In the genomic region with DNA sequence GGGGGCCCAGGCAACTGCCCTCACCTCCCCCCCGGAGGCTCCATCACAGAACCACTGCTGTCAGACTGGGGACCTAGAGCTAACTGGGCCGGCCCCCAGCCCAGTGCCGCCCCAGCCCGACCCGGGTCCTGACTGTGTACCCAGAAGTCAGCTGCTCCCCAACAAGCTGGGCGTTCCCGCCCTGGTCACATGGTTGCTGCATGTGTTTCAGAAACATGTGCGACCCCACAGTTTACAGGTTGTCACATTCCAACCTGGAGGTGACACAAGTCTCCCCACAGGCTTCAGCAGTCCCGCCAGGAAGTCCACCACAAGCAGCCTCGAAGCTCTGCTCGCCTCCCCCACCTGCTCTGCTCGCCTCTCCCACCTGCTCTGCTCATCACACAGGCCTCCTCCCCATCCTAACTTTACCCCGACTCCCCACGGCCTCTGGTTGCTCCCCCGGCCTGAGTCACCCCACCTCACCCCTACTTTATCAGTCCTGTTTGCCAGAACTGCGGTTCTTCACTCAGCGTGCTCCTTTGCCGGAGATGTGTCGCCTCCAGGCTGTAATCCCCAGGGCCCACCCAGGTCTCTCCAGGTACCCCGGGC, we compare ENCODE assay signal across 8 cellular contexts. TPM values are rescaled to one million over a fixed set of nuclear protein-coding genes. Genes with fewer than 3 reads are reported as not detected.
DNase-seq lines count a peak whose midpoint lies in the region; ATAC-seq and TF ChIP-seq lines count a peak whose summit lies in the region.

No MANE protein-coding gene starts in this region.

- H3K4me3 ChIP-seq in MM.1S (ENCODE audit: low read length) (0 out of 2 replicates have a peak overlapping the region, but pooled peaks have one; percentile 20), duodenal mucosa (ENCODE audit: low read depth in 1 of 2, low read length in 2 of 2) (peak overlapping the region; percentile 35 to 48)

- H3K9me3 ChIP-seq in ES-I3 (ENCODE audit: control insufficient read depth, insufficient read depth, low read length) (no peaks in the 10 kb centered on the region), MM.1S (replicated peaks; ENCODE audit: insufficient read depth, low read length) (no peaks in the 10 kb centered on the region), duodenal mucosa (ENCODE audit: control insufficient read depth in 1 of 2, low read length in 2 of 2) (no peaks in the 10 kb centered on the region)

- no peak for DNase-seq in MM.1S
- peak; percentile 79 for DNase-seq in posterior vena cava (ENCODE audit: low spot score)
- no peak for DNase-seq in stimulated activated CD4-positive, alpha-beta T cell treated with anti-CD3 and anti-CD28 coated beads, Interleukin-2, amount 100 ng/mL, for 24 hours
- DNase-seq in DMS 273 treated with DMSO at 0.1 percent for 48 hours (lab: John Stamatoyannopoulos, UW): no peak
- no peak for DNase-seq in DMS79 (lab: John Stamatoyannopoulos, UW)

- intact Hi-C loops in posterior vena cava (cut with DNase I): no loop called here

- H3K79me2 ChIP-seq in MM.1S (ENCODE audit: low read length): 0 out of 2 replicates have a peak, but pooled peaks cover 6% of the 10 kb centered on the region

- no peak for ATAC-seq in GM18873 (IDR thresholded peaks at IDR 0.05; ENCODE audit: low FRiP score, unreplicated experiment)

- H3K9me2 ChIP-seq in MM.1S (replicated peaks; ENCODE audit: insufficient read depth, low read length): no peaks in the 10 kb centered on the region

- H3K27me3 ChIP-seq in MM.1S (replicated peaks; ENCODE audit: insufficient read depth, low read length): no peaks in the 10 kb centered on the region
- H3K27me3 ChIP-seq in duodenal mucosa (ENCODE audit: control insufficient read depth in 1 of 2, insufficient read depth in 2 of 2, low read length in 2 of 2): no peaks in the 10 kb centered on the region

- no peak overlapping the region for H3K27ac ChIP-seq in MM.1S (ENCODE audit: low read length)
- no peak overlapping the region for H3K27ac ChIP-seq in duodenal mucosa (ENCODE audit: low read depth, low read length)

- H3K36me3 ChIP-seq in ES-I3 (ENCODE audit: insufficient read depth, low read length) (peaks cover 13% of the 10 kb centered on the region; the same call in 1 of the 2 replicates), MM.1S (replicated peaks; ENCODE audit: insufficient read depth, low read length) (no peaks in the 10 kb centered on the region), duodenal mucosa (ENCODE audit: control insufficient read depth in 1 of 2, insufficient read depth in 2 of 2, low read length in 2 of 2) (peaks cover 14 to 53% of the 10 kb centered on the region in 2 donors)

- no peak overlapping the region for H2AFZ ChIP-seq in MM.1S (ENCODE audit: low read length)

- H3K9ac ChIP-seq in ES-I3 (ENCODE audit: low read depth, low read length) (peak overlapping the region; percentile 52; the same call in 1 of the 2 replicates), MM.1S (ENCODE audit: low read length) (no peak overlapping the region), duodenal mucosa (ENCODE audit: low read depth in 1 of 2, low read length in 2 of 2) (no peak overlapping the region)

- H4K20me1 ChIP-seq in MM.1S (ENCODE audit: insufficient read depth, low read length): no peaks in the 10 kb centered on the region

- no peak for TF ChIP-seq CTCF in MM.1S (IDR thresholded peaks at IDR 0.05; ENCODE audit: low read length)

- no peaks in the 10 kb centered on the region for H3F3A ChIP-seq in MM.1S (ENCODE audit: insufficient read depth, low read length)

- H3K4me2 ChIP-seq in MM.1S (ENCODE audit: low read depth, low read length): peak overlapping the region; percentile 62; the same call in 1 of the 2 replicates

- no peaks in the 10 kb centered on the region; the same call in 1 of the 2 replicates for H3K4me1 ChIP-seq in ES-I3 (ENCODE audit: insufficient read depth, low read length)
- peaks cover 5% of the 10 kb centered on the region; the same call in 1 of the 2 replicates for H3K4me1 ChIP-seq in MM.1S (ENCODE audit: low read length)
- peaks cover 14 to 15% of the 10 kb centered on the region in 2 donors for H3K4me1 ChIP-seq in duodenal mucosa (ENCODE audit: control insufficient read depth in 1 of 2, insufficient read depth in 2 of 2, low read length in 2 of 2)

RNA-seq across cellular contexts. Expression of gene MRPL28, which starts 1.0 kb away (rescaled TPM):
- 10 to 100 TPM; 35.7 to 36.0 TPM for total RNA-seq in posterior vena cava

RNA-seq across cellular contexts. Expression of gene PGAP6, which starts 12.4 kb away (rescaled TPM):
- total RNA-seq in posterior vena cava: 10 to 100 TPM; 24.7 to 28.9 TPM

RNA-seq across cellular contexts. Expression of gene AXIN1, which starts 16.8 kb away (rescaled TPM):
- 10 to 100 TPM; 13.4 to 19.0 TPM for total RNA-seq in posterior vena cava

RNA-seq across cellular contexts. Expression of gene NME4, which starts 27.6 kb away (rescaled TPM):
- 100 to 1,000 TPM in 1 of 2 donors, 10 to 100 TPM in 1; 70.7 to 108 TPM for total RNA-seq in posterior vena cava

RNA-seq across cellular contexts. Expression of gene DECR2, which starts 32.3 kb away (rescaled TPM):
- total RNA-seq in posterior vena cava: 10 to 100 TPM; 11.2 to 12.9 TPM
